In genomic region chr12:52816189-52816588, GRCh38 we compare ENCODE assay signal across 44 cellular contexts. TPM values are rescaled to one million over a fixed set of nuclear protein-coding genes. Genes with fewer than 3 reads are reported as not detected.
"Had no signal": no experiment of that assay in that cellular context is flagged by ENCODE, and none has a peak within 500 bp of the region (broad histone marks: within the 10 kb centered on the region; RNA-seq: fewer than 3 reads in every experiment).

No MANE protein-coding gene starts in this region.

- H3K27me3 Mint-ChIP-seq: activated naive CD4-positive, alpha-beta T cell treated with anti-CD3 and anti-CD28 coated beads, Interleukin-2, amount 50 U/mL, for 24 hours; activated naive CD8-positive, alpha-beta T cell; activated naive CD8-positive, alpha-beta T cell treated with anti-CD3 and anti-CD28 coated beads for 36 hours; activated naive CD8-positive, alpha-beta T cell treated with anti-CD3 and anti-CD28 coated beads, Interleukin-2, amount 50 U/mL, for 24 hours; activated T-cell treated with anti-CD3 and anti-CD28 coated beads, Interleukin-2, amount 50 U/mL, for 24 hours had no signal

- H3K36me3 ChIP-seq: adrenal gland, ascending aorta, brain microvascular endothelial cell, breast epithelium, cardiac muscle cell had no signal

- ATAC-seq: activated naive CD4-positive, alpha-beta T cell treated with anti-CD3 and anti-CD28 coated beads, Interleukin-2, amount 50 U/mL, for 72 hours; activated naive CD8-positive, alpha-beta T cell treated with anti-CD3 and anti-CD28 coated beads, Interleukin-2, amount 50 U/mL, for 24 hours; activated T-cell treated with anti-CD3 and anti-CD28 coated beads, Interleukin-2, amount 50 U/mL, for 4 hours; activated T-cell treated with anti-CD3 and anti-CD28 coated beads, Interleukin-2, amount 50 U/mL, for 72 hours; activated T-helper 17 cell treated with anti-CD3 and anti-CD28 coated beads, Interleukin-2, amount 50 U/mL, for 72 hours; body of pancreas had no signal

- H3K36me3 Mint-ChIP-seq: activated naive CD4-positive, alpha-beta T cell treated with anti-CD3 and anti-CD28 coated beads, Interleukin-2, amount 10 ng/mL, durations not matched to agents 7 days and 5 days; activated naive CD4-positive, alpha-beta T cell treated with anti-CD3 and anti-CD28 coated beads, Interleukin-2, amount 50 U/mL, for 24 hours; activated naive CD4-positive, alpha-beta T cell treated with anti-CD3 and anti-CD28 coated beads, Interleukin-2, amount 50 U/mL, for 72 hours; activated naive CD8-positive, alpha-beta T cell; activated naive CD8-positive, alpha-beta T cell treated with anti-CD3 and anti-CD28 coated beads for 36 hours; activated naive CD8-positive, alpha-beta T cell treated with anti-CD3 and anti-CD28 coated beads, Interleukin-2, amount 10 ng/mL, durations not matched to agents 7 days and 5 days; brain had no signal

- H3K4me3 ChIP-seq: adrenal gland, ascending aorta, body of pancreas, breast epithelium, cardiac muscle cell had no signal

- H3K27me3 ChIP-seq: ascending aorta, body of pancreas, cardiac muscle cell had no signal

- DNase-seq: activated effector memory CD4-positive, alpha-beta T cell treated with anti-CD3 and anti-CD28 coated beads, Interleukin-2, amount 50 U/mL, for 16 hours; activated effector memory CD4-positive, alpha-beta T cell treated with Interleukin-2 at 50 U/mL for 16 hours; activated gamma-delta T cell; activated gamma-delta T cell treated with Interleukin-2 at 50 U/mL for 16 hours; activated naive CD4-positive, alpha-beta T cell; activated naive CD4-positive, alpha-beta T cell treated with anti-CD3 and anti-CD28 coated beads for 36 hours; activated naive CD4-positive, alpha-beta T cell treated with anti-CD3 and anti-CD28 coated beads, Interleukin-2, amount 10 ng/mL, durations not matched to agents 7 days and 5 days; activated naive CD4-positive, alpha-beta T cell treated with anti-CD3 and anti-CD28 coated beads, Interleukin-2, amount 50 U/mL, for 16 hours; activated naive CD4-positive, alpha-beta T cell treated with Interleukin-2 at 50 U/mL for 16 hours; activated naive CD8-positive, alpha-beta T cell treated with anti-CD3 and anti-CD28 coated beads for 36 hours; activated naive CD8-positive, alpha-beta T cell treated with anti-CD3 and anti-CD28 coated beads, Interleukin-2, amount 10 ng/mL, durations not matched to agents 7 days and 5 days; activated naive CD8-positive, alpha-beta T cell treated with anti-CD3 and anti-CD28 coated beads, Interleukin-2, amount 50 U/mL, for 24 hours; activated T-cell treated with anti-CD3 and anti-CD28 coated beads, Interleukin-2, amount 50 U/mL, for 1 hour; activated T-cell treated with anti-CD3 and anti-CD28 coated beads, Interleukin-2, amount 50 U/mL, for 24 hours; activated T-cell treated with anti-CD3 and anti-CD28 coated beads, Interleukin-2, amount 50 U/mL, for 4 hours; activated T-cell treated with anti-CD3 and anti-CD28 coated beads, Interleukin-2, amount 50 U/mL, for 48 hours; activated T-cell treated with anti-CD3 and anti-CD28 coated beads, Interleukin-2, amount 50 U/mL, for 72 hours; adrenal gland; amniotic stem cell; amygdala; anterior cingulate cortex; aorta; body of pancreas; brain microvascular endothelial cell; caudate nucleus; central memory CD4-positive, alpha-beta T cell; cerebellar nuclear complex had no signal

- FAIRE-seq: astrocyte had no signal

- H3K27ac Mint-ChIP-seq: activated naive CD4-positive, alpha-beta T cell treated with anti-CD3 and anti-CD28 coated beads for 36 hours; activated naive CD4-positive, alpha-beta T cell treated with anti-CD3 and anti-CD28 coated beads, Interleukin-2, amount 10 ng/mL, durations not matched to agents 7 days and 5 days; activated naive CD4-positive, alpha-beta T cell treated with anti-CD3 and anti-CD28 coated beads, Interleukin-2, amount 50 U/mL, for 24 hours; activated naive CD4-positive, alpha-beta T cell treated with anti-CD3 and anti-CD28 coated beads, Interleukin-2, amount 50 U/mL, for 72 hours; activated naive CD8-positive, alpha-beta T cell; activated naive CD8-positive, alpha-beta T cell treated with anti-CD3 and anti-CD28 coated beads for 36 hours; activated naive CD8-positive, alpha-beta T cell treated with anti-CD3 and anti-CD28 coated beads, Interleukin-2, amount 10 ng/mL, durations not matched to agents 7 days and 5 days; activated naive CD8-positive, alpha-beta T cell treated with anti-CD3 and anti-CD28 coated beads, Interleukin-2, amount 50 U/mL, for 24 hours; activated T-cell treated with anti-CD3 and anti-CD28 coated beads, Interleukin-2, amount 50 U/mL, for 24 hours; activated T-cell treated with anti-CD3 and anti-CD28 coated beads, Interleukin-2, amount 50 U/mL, for 72 hours; activated T-helper 1 cell treated with anti-CD3 and anti-CD28 coated beads, Interleukin-12 subunit alpha, Interleukin-12 subunit beta, Interleukin-2, Interleukin-4 antibody, amounts not matched to agents 30 ng/mL and 10 ng/mL and 1 ng/mL, durations not matched to agents 14 hours and 24 hours and 36 hours; activated T-helper 17 cell treated with anti-CD3 and anti-CD28 coated beads, Interleukin-2, amount 50 U/mL, for 72 hours; activated T-helper 2 cell treated with anti-CD3 and anti-CD28 coated beads, Interferon-gamma antibody, Interleukin-2, Interleukin-4, amounts not matched to agents 10 μg/mL and 5 μg/mL and 100 μg/mL, durations not matched to agents 14 hours and 24 hours and 36 hours; brain had no signal

- H3K27ac ChIP-seq: adrenal gland, ascending aorta, body of pancreas, brain microvascular endothelial cell, breast epithelium, cardiac muscle cell had no signal

- H3K4me1 Mint-ChIP-seq: activated T-helper 17 cell treated with anti-CD3 and anti-CD28 coated beads, Interleukin-2, amount 50 U/mL, for 72 hours had no signal

- H3K9me3 Mint-ChIP-seq: activated naive CD4-positive, alpha-beta T cell treated with anti-CD3 and anti-CD28 coated beads for 36 hours; activated naive CD4-positive, alpha-beta T cell treated with anti-CD3 and anti-CD28 coated beads, Interleukin-2, amount 10 ng/mL, durations not matched to agents 7 days and 5 days; activated naive CD4-positive, alpha-beta T cell treated with anti-CD3 and anti-CD28 coated beads, Interleukin-2, amount 50 U/mL, for 24 hours; activated naive CD4-positive, alpha-beta T cell treated with anti-CD3 and anti-CD28 coated beads, Interleukin-2, amount 50 U/mL, for 72 hours; activated naive CD8-positive, alpha-beta T cell treated with anti-CD3 and anti-CD28 coated beads for 36 hours; activated naive CD8-positive, alpha-beta T cell treated with anti-CD3 and anti-CD28 coated beads, Interleukin-2, amount 10 ng/mL, durations not matched to agents 7 days and 5 days; activated naive CD8-positive, alpha-beta T cell treated with anti-CD3 and anti-CD28 coated beads, Interleukin-2, amount 50 U/mL, for 24 hours; activated T-cell treated with anti-CD3 and anti-CD28 coated beads, Interleukin-2, amount 50 U/mL, for 24 hours; activated T-cell treated with anti-CD3 and anti-CD28 coated beads, Interleukin-2, amount 50 U/mL, for 4 hours; activated T-cell treated with anti-CD3 and anti-CD28 coated beads, Interleukin-2, amount 50 U/mL, for 72 hours; activated T-helper 1 cell treated with anti-CD3 and anti-CD28 coated beads, Interleukin-12 subunit alpha, Interleukin-12 subunit beta, Interleukin-2, Interleukin-4 antibody, amounts not matched to agents 30 ng/mL and 10 ng/mL and 1 ng/mL, durations not matched to agents 14 hours and 24 hours and 36 hours; activated T-helper 17 cell treated with anti-CD3 and anti-CD28 coated beads, Interleukin-2, amount 50 U/mL, for 72 hours; activated T-helper 2 cell treated with anti-CD3 and anti-CD28 coated beads, Interferon-gamma antibody, Interleukin-2, Interleukin-4, amounts not matched to agents 10 μg/mL and 5 μg/mL and 100 μg/mL, durations not matched to agents 14 hours and 24 hours and 36 hours; brain; central memory CD8-positive, alpha-beta T cell had no signal

- H3K9me3 ChIP-seq: adrenal gland, ascending aorta, body of pancreas, breast epithelium had no signal

- H3K4me1 ChIP-seq: adrenal gland, ascending aorta, breast epithelium had no signal

- H3K4me3 Mint-ChIP-seq: activated naive CD4-positive, alpha-beta T cell treated with anti-CD3 and anti-CD28 coated beads for 36 hours; activated naive CD4-positive, alpha-beta T cell treated with anti-CD3 and anti-CD28 coated beads, Interleukin-2, amount 10 ng/mL, durations not matched to agents 7 days and 5 days; activated naive CD4-positive, alpha-beta T cell treated with anti-CD3 and anti-CD28 coated beads, Interleukin-2, amount 50 U/mL, for 24 hours; activated naive CD8-positive, alpha-beta T cell; activated naive CD8-positive, alpha-beta T cell treated with anti-CD3 and anti-CD28 coated beads for 36 hours; activated naive CD8-positive, alpha-beta T cell treated with anti-CD3 and anti-CD28 coated beads, Interleukin-2, amount 10 ng/mL, durations not matched to agents 7 days and 5 days; activated naive CD8-positive, alpha-beta T cell treated with anti-CD3 and anti-CD28 coated beads, Interleukin-2, amount 50 U/mL, for 24 hours; activated T-cell treated with anti-CD3 and anti-CD28 coated beads, Interleukin-2, amount 50 U/mL, for 24 hours; activated T-cell treated with anti-CD3 and anti-CD28 coated beads, Interleukin-2, amount 50 U/mL, for 4 hours; activated T-cell treated with anti-CD3 and anti-CD28 coated beads, Interleukin-2, amount 50 U/mL, for 72 hours; activated T-helper 1 cell treated with anti-CD3 and anti-CD28 coated beads, Interleukin-12 subunit alpha, Interleukin-12 subunit beta, Interleukin-2, Interleukin-4 antibody, amounts not matched to agents 30 ng/mL and 10 ng/mL and 1 ng/mL, durations not matched to agents 14 hours and 24 hours and 36 hours; activated T-helper 17 cell treated with anti-CD3 and anti-CD28 coated beads, Interleukin-2, amount 50 U/mL, for 72 hours; brain; central memory CD8-positive, alpha-beta T cell had no signal

RNA-seq across cellular contexts. Expression of gene KRT4, which starts 2.3 kb away (rescaled TPM):
- total RNA-seq: activated naive CD4-positive, alpha-beta T cell treated with anti-CD3 and anti-CD28 coated beads for 36 hours; activated naive CD4-positive, alpha-beta T cell treated with anti-CD3 and anti-CD28 coated beads, Interleukin-2, amount 50 U/mL, for 72 hours; activated naive CD8-positive, alpha-beta T cell treated with anti-CD3 and anti-CD28 coated beads, Interleukin-2, amount 10 ng/mL, durations not matched to agents 7 days and 5 days; activated T-cell treated with anti-CD3 and anti-CD28 coated beads, Interleukin-2, amount 50 U/mL, for 4 hours; activated T-helper 1 cell treated with anti-CD3 and anti-CD28 coated beads, Interleukin-12 subunit alpha, Interleukin-12 subunit beta, Interleukin-2, Interleukin-4 antibody, amounts not matched to agents 30 ng/mL and 10 ng/mL and 1 ng/mL, durations not matched to agents 14 hours and 24 hours and 36 hours; activated T-helper 17 cell treated with anti-CD3 and anti-CD28 coated beads, Interleukin-2, amount 50 U/mL, for 72 hours; activated T-helper 2 cell treated with anti-CD3 and anti-CD28 coated beads, Interferon-gamma antibody, Interleukin-2, Interleukin-4, amounts not matched to agents 10 μg/mL and 5 μg/mL and 100 μg/mL, durations not matched to agents 14 hours and 24 hours and 36 hours; aorta; ascending aorta; astrocyte; cardiac muscle cell; cardiac septum; cerebellum had no signal
- polyA plus RNA-seq: cardiac muscle cell had no signal

RNA-seq across cellular contexts. Expression of gene KRT79, which starts 17.9 kb away (rescaled TPM):
- total RNA-seq: activated naive CD4-positive, alpha-beta T cell treated with anti-CD3 and anti-CD28 coated beads for 36 hours; activated naive CD8-positive, alpha-beta T cell treated with anti-CD3 and anti-CD28 coated beads, Interleukin-2, amount 10 ng/mL, durations not matched to agents 7 days and 5 days; activated T-helper 1 cell treated with anti-CD3 and anti-CD28 coated beads, Interleukin-12 subunit alpha, Interleukin-12 subunit beta, Interleukin-2, Interleukin-4 antibody, amounts not matched to agents 30 ng/mL and 10 ng/mL and 1 ng/mL, durations not matched to agents 14 hours and 24 hours and 36 hours; activated T-helper 2 cell treated with anti-CD3 and anti-CD28 coated beads, Interferon-gamma antibody, Interleukin-2, Interleukin-4, amounts not matched to agents 10 μg/mL and 5 μg/mL and 100 μg/mL, durations not matched to agents 14 hours and 24 hours and 36 hours; adrenal gland; aorta; ascending aorta; body of pancreas; cardiac muscle cell; cardiac septum; cerebellum had no signal
- polyA plus RNA-seq: aorta, cardiac muscle cell had no signal

RNA-seq across cellular contexts. Expression of gene KRT3, which starts 20.3 kb away (rescaled TPM):
- total RNA-seq: activated naive CD4-positive, alpha-beta T cell treated with anti-CD3 and anti-CD28 coated beads for 36 hours; activated naive CD8-positive, alpha-beta T cell treated with anti-CD3 and anti-CD28 coated beads for 36 hours; activated naive CD8-positive, alpha-beta T cell treated with anti-CD3 and anti-CD28 coated beads, Interleukin-2, amount 10 ng/mL, durations not matched to agents 7 days and 5 days; activated T-cell treated with anti-CD3 and anti-CD28 coated beads, Interleukin-2, amount 50 U/mL, for 4 hours; activated T-cell treated with anti-CD3 and anti-CD28 coated beads, Interleukin-2, amount 50 U/mL, for 72 hours; activated T-helper 17 cell treated with anti-CD3 and anti-CD28 coated beads, Interleukin-2, amount 50 U/mL, for 72 hours; activated T-helper 2 cell treated with anti-CD3 and anti-CD28 coated beads, Interferon-gamma antibody, Interleukin-2, Interleukin-4, amounts not matched to agents 10 μg/mL and 5 μg/mL and 100 μg/mL, durations not matched to agents 14 hours and 24 hours and 36 hours; adrenal gland; aorta; ascending aorta; body of pancreas; breast epithelium; cardiac muscle cell; cardiac septum; cerebellum; chondrocyte had no signal
- polyA plus RNA-seq: adipose tissue, adrenal gland, aorta, cardiac muscle cell had no signal

RNA-seq across cellular contexts. Expression of gene KRT78, which starts 32.6 kb away (rescaled TPM):
- total RNA-seq: activated naive CD4-positive, alpha-beta T cell treated with anti-CD3 and anti-CD28 coated beads for 36 hours; activated naive CD4-positive, alpha-beta T cell treated with anti-CD3 and anti-CD28 coated beads, Interleukin-2, amount 50 U/mL, for 72 hours; activated naive CD8-positive, alpha-beta T cell treated with anti-CD3 and anti-CD28 coated beads for 36 hours; activated naive CD8-positive, alpha-beta T cell treated with anti-CD3 and anti-CD28 coated beads, Interleukin-2, amount 10 ng/mL, durations not matched to agents 7 days and 5 days; activated T-cell treated with anti-CD3 and anti-CD28 coated beads, Interleukin-2, amount 50 U/mL, for 4 hours; activated T-cell treated with anti-CD3 and anti-CD28 coated beads, Interleukin-2, amount 50 U/mL, for 72 hours; activated T-helper 1 cell treated with anti-CD3 and anti-CD28 coated beads, Interleukin-12 subunit alpha, Interleukin-12 subunit beta, Interleukin-2, Interleukin-4 antibody, amounts not matched to agents 30 ng/mL and 10 ng/mL and 1 ng/mL, durations not matched to agents 14 hours and 24 hours and 36 hours; activated T-helper 17 cell treated with anti-CD3 and anti-CD28 coated beads, Interleukin-2, amount 50 U/mL, for 72 hours; activated T-helper 2 cell treated with anti-CD3 and anti-CD28 coated beads, Interferon-gamma antibody, Interleukin-2, Interleukin-4, amounts not matched to agents 10 μg/mL and 5 μg/mL and 100 μg/mL, durations not matched to agents 14 hours and 24 hours and 36 hours; adrenal gland; aorta; ascending aorta; astrocyte; body of pancreas; cardiac muscle cell; cardiac septum; cerebellum; chondrocyte had no signal
- polyA plus RNA-seq: cardiac muscle cell had no signal

RNA-seq across cellular contexts. Expression of gene KRT76, which starts 39.0 kb away (rescaled TPM):
- total RNA-seq: activated naive CD4-positive, alpha-beta T cell treated with anti-CD3 and anti-CD28 coated beads for 36 hours; activated naive CD4-positive, alpha-beta T cell treated with anti-CD3 and anti-CD28 coated beads, Interleukin-2, amount 50 U/mL, for 72 hours; activated naive CD8-positive, alpha-beta T cell treated with anti-CD3 and anti-CD28 coated beads for 36 hours; activated naive CD8-positive, alpha-beta T cell treated with anti-CD3 and anti-CD28 coated beads, Interleukin-2, amount 10 ng/mL, durations not matched to agents 7 days and 5 days; activated T-cell treated with anti-CD3 and anti-CD28 coated beads, Interleukin-2, amount 50 U/mL, for 4 hours; activated T-cell treated with anti-CD3 and anti-CD28 coated beads, Interleukin-2, amount 50 U/mL, for 72 hours; activated T-helper 1 cell treated with anti-CD3 and anti-CD28 coated beads, Interleukin-12 subunit alpha, Interleukin-12 subunit beta, Interleukin-2, Interleukin-4 antibody, amounts not matched to agents 30 ng/mL and 10 ng/mL and 1 ng/mL, durations not matched to agents 14 hours and 24 hours and 36 hours; activated T-helper 17 cell treated with anti-CD3 and anti-CD28 coated beads, Interleukin-2, amount 50 U/mL, for 72 hours; activated T-helper 2 cell treated with anti-CD3 and anti-CD28 coated beads, Interferon-gamma antibody, Interleukin-2, Interleukin-4, amounts not matched to agents 10 μg/mL and 5 μg/mL and 100 μg/mL, durations not matched to agents 14 hours and 24 hours and 36 hours; adrenal gland; aorta; ascending aorta; astrocyte; body of pancreas; breast epithelium; bronchial epithelial cell; cardiac muscle cell; cardiac septum; cerebellum; chondrocyte had no signal
- polyA plus RNA-seq: adipose tissue, adrenal gland, aorta, cardiac muscle cell had no signal
